Comparison of ENCODE assay signal across 8 cellular contexts in the genomic region with DNA sequence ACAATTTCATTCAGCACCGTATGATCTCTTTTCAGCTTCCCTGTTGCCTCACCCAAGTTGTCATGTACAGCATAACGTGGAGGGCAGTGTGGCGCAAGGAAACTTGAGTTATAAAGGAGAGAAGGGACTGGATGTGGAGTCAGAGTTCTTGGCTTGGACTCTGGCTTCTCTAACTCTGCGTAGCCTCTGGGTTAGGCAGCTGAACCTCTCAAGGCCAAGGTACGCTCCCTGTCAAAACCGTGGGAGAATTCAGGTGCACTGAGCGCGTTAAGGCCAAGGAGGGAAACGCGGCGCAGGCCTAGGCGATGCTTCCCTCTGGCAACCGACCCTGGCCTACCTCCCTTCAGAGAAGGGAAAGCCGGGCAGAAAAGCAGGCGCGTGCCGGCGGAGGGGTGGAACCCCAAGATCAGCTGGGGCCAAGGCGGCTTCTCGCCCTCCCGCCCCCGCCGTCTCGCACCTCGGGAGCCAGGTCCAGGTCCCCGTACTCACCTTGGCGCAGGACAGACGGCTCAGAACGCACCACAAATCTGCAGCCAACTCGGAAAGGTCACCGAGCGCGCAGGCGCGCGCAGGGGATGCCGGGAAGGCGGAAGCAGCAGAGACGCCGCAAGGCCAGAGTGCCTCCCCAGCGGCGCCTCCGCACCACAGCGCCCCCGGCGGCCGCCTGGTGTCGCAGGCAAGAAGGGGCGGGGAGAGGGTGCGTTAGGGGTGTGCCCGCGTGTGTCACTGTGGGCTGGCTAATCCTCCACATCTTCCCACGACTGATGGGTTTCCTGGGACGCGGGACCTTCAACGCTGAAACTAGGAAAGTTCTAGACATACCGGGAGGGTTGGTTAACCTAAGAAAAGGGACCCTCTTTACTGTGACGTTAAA. TPM values are rescaled to one million over a fixed set of nuclear protein-coding genes. Genes with fewer than 3 reads are reported as not detected.
DNase-seq lines count a peak whose midpoint lies in the region; ATAC-seq, FAIRE-seq and TF ChIP-seq lines count a peak whose summit lies in the region.

No MANE protein-coding gene starts in this region.

- intact Hi-C loops in aorta (cut with DNase I) = no loop called here

- H4K20me1 ChIP-seq in astrocyte (ENCODE audit: insufficient read depth, low read length) = peaks cover 39% of the 10 kb centered on the region

- WGBS in aorta, 2 donors = 1% methylated on average over 57 to 58 of the region's 58 CpGs

- no peaks in the 10 kb centered on the region for H3K27me3 ChIP-seq in astrocyte (ENCODE audit: insufficient read depth, low read length)
- no peaks in the 10 kb centered on the region for H3K27me3 ChIP-seq in rectal smooth muscle tissue (ENCODE audit: control insufficient read depth, insufficient read depth, low read length)
- H3K27me3 ChIP-seq in aorta (ENCODE audit: control insufficient read depth in 1 of 2, insufficient read depth in 2 of 2, low read length in 1 of 2) = no peaks in the 10 kb centered on the region

- H3K9me3 ChIP-seq in astrocyte (ENCODE audit: insufficient read depth, low read depth, low read length) (no peaks in the 10 kb centered on the region), aorta (ENCODE audit: control insufficient read depth, low read length) (no peaks in the 10 kb centered on the region)

- H3K4me1 ChIP-seq in astrocyte (ENCODE audit: insufficient read depth, low read length) = no peaks in the 10 kb centered on the region
- H3K4me1 ChIP-seq in rectal smooth muscle tissue (ENCODE audit: control insufficient read depth, insufficient read depth, low read length) = no peaks in the 10 kb centered on the region
- H3K4me1 ChIP-seq in aorta (ENCODE audit: control insufficient read depth in 1 of 2, insufficient read depth in 2 of 2, low read length in 2 of 2) = peaks cover 0 to 1% of the 10 kb centered on the region in 2 donors

- peaks cover 4% of the 10 kb centered on the region for H3K36me3 ChIP-seq in astrocyte (ENCODE audit: insufficient read depth, low read length)
- no peaks in the 10 kb centered on the region for H3K36me3 ChIP-seq in rectal smooth muscle tissue (ENCODE audit: control insufficient read depth, insufficient read depth, low read length)
- no peaks in the 10 kb centered on the region for H3K36me3 ChIP-seq in aorta (ENCODE audit: control insufficient read depth in 1 of 2, insufficient read depth in 2 of 2, low read length in 1 of 2)

- ATAC-seq in GM18499 (IDR thresholded peaks at IDR 0.05; ENCODE audit: insufficient read depth, unreplicated experiment) (peak; percentile 88), HG02943 (IDR thresholded peaks at IDR 0.05; ENCODE audit: low read depth, unreplicated experiment) (peak; percentile 99), aorta (ENCODE audit: low FRiP score) (peak; percentile 99)

- peak overlapping the region; percentile 94 for H3K4me2 ChIP-seq in astrocyte (ENCODE audit: low read length)

- H3K4me3 ChIP-seq in astrocyte (ENCODE audit: insufficient read depth, low read depth, low read length) = peak overlapping the region; percentile 99
- peak overlapping the region; percentile 86 for H3K4me3 ChIP-seq in rectal smooth muscle tissue (ENCODE audit: low read length)
- H3K4me3 ChIP-seq in aorta (ENCODE audit: low read length in 2 of 2) = peak overlapping the region; percentile 21 to 67

- H3K27ac Mint-ChIP-seq in astrocyte (ENCODE audit: unreplicated experiment) = peak overlapping the region; percentile 69

- DNase-seq in NCI-H187 (lab: John Stamatoyannopoulos, UW) (peak; percentile 82 to 90), T-helper 2 cell (peak; percentile 91 to 95 (median 92)), astrocyte (ENCODE audit: low read depth) (peak; percentile 75), hepatic stellate cell (ENCODE audit: low spot score) (peak; percentile 94), aorta (peak; percentile 95 to 97)

- no peaks in the 10 kb centered on the region for H3K9me3 Mint-ChIP-seq in astrocyte (ENCODE audit: unreplicated experiment)

- H3K9ac ChIP-seq in astrocyte (ENCODE audit: low read length) (peak overlapping the region; percentile 99), rectal smooth muscle tissue (ENCODE audit: low read length) (peak overlapping the region; percentile 77)

- H2AFZ ChIP-seq in astrocyte (ENCODE audit: low read depth, low read length) = peak overlapping the region; percentile 79

- peak overlapping the region; percentile 94 for H3K4me3 Mint-ChIP-seq in astrocyte (ENCODE audit: unreplicated experiment)

- TF ChIP-seq CTCF in astrocyte (IDR thresholded peaks at IDR 0.05; ENCODE audit: insufficient read depth, low read depth, low read length) = peak; percentile 91

- H3K27ac ChIP-seq in astrocyte (ENCODE audit: low read depth, low read length) (peak overlapping the region; percentile 70), rectal smooth muscle tissue (ENCODE audit: low read depth, low read length) (peak overlapping the region; percentile 73), aorta (ENCODE audit: low read depth in 1 of 2, low read length in 2 of 2) (peak overlapping the region in 1 of 2 donors; percentile 15)

- peaks cover 49% of the 10 kb centered on the region for H3K79me2 ChIP-seq in astrocyte (ENCODE audit: insufficient read depth, low read length)

- H3K27me3 Mint-ChIP-seq in astrocyte (ENCODE audit: low read depth, unreplicated experiment) = no peaks in the 10 kb centered on the region

- no peak for FAIRE-seq in astrocyte (lab: Jason Lieb, UNC)

- peaks cover 2% of the 10 kb centered on the region for H3K36me3 Mint-ChIP-seq in astrocyte (ENCODE audit: low read depth, unreplicated experiment)

- peaks cover 3% of the 10 kb centered on the region for H3K4me1 Mint-ChIP-seq in astrocyte (ENCODE audit: low read depth, unreplicated experiment)

RNA-seq across cellular contexts. Expression of a gene that starts 7.0 kb away (rescaled TPM):
- not detected in 2 replicates for total RNA-seq in astrocyte
- 1 to 10 TPM; 1.7 to 2.7 TPM for total RNA-seq in aorta
- 1 to 10 TPM; 1.1 to 2.3 TPM for polyA plus RNA-seq in aorta

RNA-seq across cellular contexts. Expression of a gene that starts 21.1 kb away (rescaled TPM):
- total RNA-seq in astrocyte (not detected in 2 replicates), aorta (not detected)
- not detected for polyA plus RNA-seq in aorta

Comparison
In these comparisons a context has a peak if more than half of its experiments do, and no peak if none do; other contexts are left out.
1. H3K4me3 ChIP-seq: peak in every context shown above with its lines; median percentile 99 in astrocyte; 86 in rectal smooth muscle tissue; 44 in aorta.